8 cellular contexts compared by ENCODE assay signal in the genomic region with DNA sequence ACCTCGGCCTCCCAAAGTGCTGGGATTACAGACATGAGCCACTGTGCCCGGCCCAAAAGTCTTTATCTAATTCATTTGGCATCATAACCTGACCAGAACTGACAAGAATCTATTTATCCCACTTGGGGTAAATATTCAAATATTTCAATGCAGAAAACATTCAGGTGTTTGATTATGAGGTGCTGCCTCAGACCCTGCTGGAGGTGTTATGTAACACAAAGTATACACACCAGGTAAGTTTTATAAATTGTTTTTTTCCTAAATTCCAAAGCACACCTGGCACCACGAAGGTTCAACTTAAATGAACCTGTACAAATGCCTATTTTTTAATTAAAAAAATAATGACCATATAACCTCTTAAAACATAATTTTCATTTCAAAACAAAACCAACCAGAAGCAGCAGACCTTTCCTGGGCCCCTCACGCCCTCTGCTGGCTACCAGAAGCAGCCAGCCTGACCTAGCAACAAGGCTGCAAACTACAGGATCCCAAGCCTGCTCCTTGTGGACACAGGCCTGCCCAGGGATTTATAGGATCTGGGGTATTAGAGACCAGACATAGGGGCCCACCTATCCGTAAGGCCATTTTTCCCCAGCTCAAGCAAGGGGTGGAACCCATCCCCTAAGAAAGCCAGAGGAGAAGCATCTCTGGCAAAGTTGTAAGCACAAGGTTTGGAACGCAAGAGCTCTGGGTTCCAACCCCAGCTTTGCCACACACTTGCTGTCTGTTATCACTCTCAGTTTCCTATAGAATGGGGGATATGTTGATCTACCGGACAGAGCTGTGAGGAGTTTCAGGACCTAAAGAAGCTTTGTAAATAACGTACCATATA.
DNase-seq lines count a peak whose midpoint lies in the region; ATAC-seq and TF ChIP-seq lines count a peak whose summit lies in the region.

No MANE protein-coding gene starts in this region.

- no peak overlapping the region for H3K4me3 Mint-ChIP-seq in activated T-cell treated with anti-CD3 and anti-CD28 coated beads, Interleukin-2, amount 50 U/mL, for 24 hours

- peaks cover 44% of the 10 kb centered on the region for H3K36me3 Mint-ChIP-seq in activated T-cell treated with anti-CD3 and anti-CD28 coated beads, Interleukin-2, amount 50 U/mL, for 24 hours (ENCODE audit: low read depth)

- peak overlapping the region; percentile 62 for H3K27ac ChIP-seq in neutrophil

- no peaks in the 10 kb centered on the region for H3K9me3 ChIP-seq in neutrophil

- DNase-seq in AG09319 (ENCODE audit: extremely low read depth, low read depth) = no peak
- DNase-seq in NCI-H2227 (lab: John Stamatoyannopoulos, UW; ENCODE audit: unreplicated experiment) = peak; percentile 69
- DNase-seq in activated T-cell treated with anti-CD3 and anti-CD28 coated beads, Interleukin-2, amount 50 U/mL, for 24 hours = peak; percentile 70
- peak; percentile 51 for DNase-seq in fibroblast of mammary gland (ENCODE audit: low read depth)

- H3K9me3 Mint-ChIP-seq in activated T-cell treated with anti-CD3 and anti-CD28 coated beads, Interleukin-2, amount 50 U/mL, for 24 hours = no peaks in the 10 kb centered on the region

- H3K4me3 ChIP-seq in fibroblast of mammary gland (ENCODE audit: control insufficient read depth, low read depth, low read length) (no peak overlapping the region), neutrophil (ENCODE audit: low read depth in 1 of 2, low read length in 1 of 2) (no peak overlapping the region)

- H3K27me3 ChIP-seq in neutrophil = no peaks in the 10 kb centered on the region

- TF ChIP-seq CTCF in AG09319 (IDR thresholded peaks at IDR 0.05; ENCODE audit: low read depth, low read length) (peak; percentile 85), GM12873 (IDR thresholded peaks at IDR 0.05; ENCODE audit: insufficient read depth, low read depth, low read length, missing control alignments) (peak; percentile 81), fibroblast of mammary gland (conservative IDR thresholded peaks at IDR 0.05; ENCODE audit: control insufficient read depth, insufficient read depth, low read depth, low read length) (peak; percentile 79), neutrophil (IDR thresholded peaks at IDR 0.05) (peak; percentile 72)

- ATAC-seq in HG02759 (IDR thresholded peaks at IDR 0.05; ENCODE audit: unreplicated experiment) (no peak), GM18505 (IDR thresholded peaks at IDR 0.05; ENCODE audit: unreplicated experiment) (no peak)

- peaks cover 6% of the 10 kb centered on the region for H3K36me3 ChIP-seq in neutrophil

- no peak for TF ChIP-seq POLR2A in GM18505 (IDR thresholded peaks at IDR 0.05; ENCODE audit: borderline replicate concordance, extremely low read depth, insufficient read depth, insufficient read length)

- H3K4me1 Mint-ChIP-seq in activated T-cell treated with anti-CD3 and anti-CD28 coated beads, Interleukin-2, amount 50 U/mL, for 24 hours (ENCODE audit: low read depth) = peaks cover 50% of the 10 kb centered on the region

- H3K4me1 ChIP-seq in neutrophil (ENCODE audit: control insufficient read depth in 1 of 2, insufficient read depth in 1 of 2, low read depth in 1 of 2, low read length in 1 of 2) = peaks cover 18 to 36% of the 10 kb centered on the region in 2 experiments

- peaks cover 8% of the 10 kb centered on the region for H3K27me3 Mint-ChIP-seq in activated T-cell treated with anti-CD3 and anti-CD28 coated beads, Interleukin-2, amount 50 U/mL, for 24 hours

- peak overlapping the region; percentile 76 for H3K27ac Mint-ChIP-seq in activated T-cell treated with anti-CD3 and anti-CD28 coated beads, Interleukin-2, amount 50 U/mL, for 24 hours
